23 cellular contexts compared by ENCODE assay signal in the genomic region with DNA sequence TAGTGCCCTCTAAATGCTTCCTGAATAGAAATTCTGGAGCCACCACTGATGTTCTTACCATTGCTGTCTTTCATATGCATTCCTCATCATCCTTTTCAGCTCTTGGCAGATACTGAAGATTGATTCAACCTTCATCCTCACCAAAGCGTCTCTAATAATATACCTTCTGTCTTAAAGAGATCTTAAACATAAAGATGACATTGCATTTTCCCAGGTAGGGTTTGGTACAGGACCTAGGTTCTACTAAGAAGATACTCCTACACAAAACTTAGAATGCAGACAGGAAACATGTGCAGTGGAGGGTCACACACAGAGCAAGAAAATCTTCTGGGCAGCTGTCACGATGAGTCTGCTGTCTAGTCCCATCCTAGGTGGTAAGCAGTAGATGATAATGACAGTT. TPM values are rescaled to one million over a fixed set of nuclear protein-coding genes. Genes with fewer than 3 reads are reported as not detected.
A peak's percentile ranks its signal among the peaks of the same experiment; 100 is the strongest.
DNase-seq lines count a peak whose midpoint lies in the region; ATAC-seq, FAIRE-seq and TF ChIP-seq lines count a peak whose summit lies in the region.
"Had no signal": no experiment of that assay in that cellular context is flagged by ENCODE, and none has a peak within 500 bp of the region (broad histone marks: within the 10 kb centered on the region; RNA-seq: fewer than 3 reads in every experiment).

No MANE protein-coding gene starts in this region.

- TF ChIP-seq RAD21 in K562 (CRISPR knock-in tag; conservative IDR thresholded peaks at IDR 0.05 in 1 of 2, IDR thresholded peaks at IDR 0.05 in 1 of 2) = no peak

- H4K20me1 ChIP-seq in K562 (replicated peaks; ENCODE audit: control insufficient read depth, insufficient read depth, low read length) = no peaks in the 10 kb centered on the region
- H4K20me1 ChIP-seq: BLaER1 had no signal

- H3K27me3 ChIP-seq in K562 (ENCODE audit: control insufficient read depth in 2 of 2, insufficient read depth in 2 of 2, low read length in 2 of 2) (no peaks in the 10 kb centered on the region; a peak in 3 of 5 replicates), neuronal stem cell (ENCODE audit: control insufficient read depth in 3 of 3, insufficient read depth in 3 of 3, low read depth in 1 of 3, low read length in 3 of 3) (no peaks in the 10 kb centered on the region), prostate gland (replicated peaks; ENCODE audit: insufficient read depth) (no peaks in the 10 kb centered on the region)
- H3K27me3 ChIP-seq: BE2C, BLaER1 had no signal

- no peak overlapping the region for H2BK5ac ChIP-seq in neuronal stem cell (ENCODE audit: low read length)

- no peaks in the 10 kb centered on the region for H3K79me2 ChIP-seq in K562 (ENCODE audit: control insufficient read depth, insufficient read depth, low read length)

- BruUV-seq in K562 (replicated peaks; lab: Mats Ljungman, UMichigan) = no TSS peak

- H3K9me3 ChIP-seq in K562 (replicated peaks; ENCODE audit: control insufficient read depth, insufficient read depth, low read depth, low read length) (no peaks in the 10 kb centered on the region), neuronal stem cell (replicated peaks in 1 of 2; ENCODE audit: control insufficient read depth in 2 of 2, insufficient read depth in 1 of 2, low read depth in 1 of 2, low read length in 2 of 2) (peaks cover 0 to 4% of the 10 kb centered on the region in 2 donors), prostate gland (no peaks in the 10 kb centered on the region)
- H3K9me3 ChIP-seq: BE2C, BLaER1, Caco-2 had no signal

- 0% methylated on average over 2 of the region's 2 CpGs for WGBS in K562 (ENCODE audit: insufficient coverage, low coverage, missing lambda C conversion rate)
- no CpG with 5 or more reads among the region's 2 CpGs for WGBS in neuronal stem cell (ENCODE audit: extremely low coverage in 2 of 2, insufficient read length in 2 of 2, insufficient replicate concordance in 1 of 2), 2 donors
- WGBS in prostate gland = 86% methylated on average over 2 of the region's 2 CpGs

- no peak overlapping the region for H3K27ac ChIP-seq in K562 (ENCODE audit: extremely low read depth, low read depth, low read length)
- no peak overlapping the region for H3K27ac ChIP-seq in neuronal stem cell (replicated peaks; ENCODE audit: low read length)
- no peak overlapping the region for H3K27ac ChIP-seq in prostate gland
- H3K27ac ChIP-seq: 22Rv1, BLaER1 had no signal

- no peak overlapping the region for H3K23ac ChIP-seq in neuronal stem cell (ENCODE audit: low read depth, low read length, poor library complexity)

- no peak overlapping the region for H3K4ac ChIP-seq in neuronal stem cell (ENCODE audit: low read length)

- in situ Hi-C loops in KBM-7 (cut with MboI; ENCODE audit: low pct_unique_long_range_greater_than_20kb, low sequenced_read_pairs) = no loop called here
- in situ Hi-C loops in K562 (cut with MboI) = no loop called here

- H2BK120ac ChIP-seq in neuronal stem cell (ENCODE audit: low read depth, low read length) = no peak overlapping the region

- H3K9ac ChIP-seq in K562 (ENCODE audit: insufficient read depth in 1 of 2, low read depth in 2 of 2, low read length in 2 of 2) = no peak overlapping the region
- H3K9ac ChIP-seq in neuronal stem cell (ENCODE audit: low read depth, low read length, poor library complexity) = no peak overlapping the region
- H3K9ac ChIP-seq: BLaER1 had no signal

- no peak overlapping the region for H2AFZ ChIP-seq in K562 (ENCODE audit: low read depth, low read length)
- H2AFZ ChIP-seq in neuronal stem cell (ENCODE audit: low read length) = no peak overlapping the region

- FAIRE-seq in K562 (lab: Jason Lieb, UNC) (no peak), GM19239 (lab: Jason Lieb, UNC) (no peak)
- FAIRE-seq: D721Med, GM12878, GM12892 had no signal

- no peak for ATAC-seq in K562
- ATAC-seq: GM12878 had no signal

- DNase-seq in NCI-H82 (lab: John Stamatoyannopoulos, UW) (peak; percentile 3), NCI-H82 treated with DMSO at 0.1 percent for 48 hours (lab: John Stamatoyannopoulos, UW; ENCODE audit: unreplicated experiment) (no peak), KBM-7 (peak; percentile 20), K562 (ENCODE audit: extremely low read depth in 1 of 4, low spot score in 3 of 4) (no peak), neuronal stem cell (ENCODE audit: low spot score) (no peak), NK-92 (lab: John Stamatoyannopoulos, UW; ENCODE audit: unreplicated experiment) (no peak), GM19239 (ENCODE audit: insufficient read length, low spot score) (no peak), prostate gland (ENCODE audit: low spot score) (no peak)
- DNase-seq: ACHN; BE2C; C1 segment of cervical spinal cord; Caco-2; Calu3; CD4-positive, alpha-beta memory T cell; CD4-positive, CD25-positive, alpha-beta regulatory T cell; DMS79 treated with DMSO at 0.1 percent for 48 hours; EL; GDM1 had no signal

- H3K36me3 ChIP-seq in K562 (ENCODE audit: control insufficient read depth, insufficient read depth, low read length) = no peaks in the 10 kb centered on the region
- no peaks in the 10 kb centered on the region for H3K36me3 ChIP-seq in neuronal stem cell (replicated peaks in 1 of 2; ENCODE audit: control insufficient read depth in 2 of 2, insufficient read depth in 2 of 2, low read length in 2 of 2)
- no peaks in the 10 kb centered on the region for H3K36me3 ChIP-seq in prostate gland
- H3K36me3 ChIP-seq: BE2C, BLaER1 had no signal

- H3K9me1 ChIP-seq in K562 (ENCODE audit: control insufficient read depth, insufficient read depth, low read length) = no peaks in the 10 kb centered on the region

- no peak overlapping the region for H3K18ac ChIP-seq in neuronal stem cell (ENCODE audit: low read length)

- H3K4me1 ChIP-seq in K562 (replicated peaks in 1 of 2; ENCODE audit: control insufficient read depth in 2 of 2, insufficient read depth in 2 of 2, low read length in 2 of 2) (no peaks in the 10 kb centered on the region; a peak in 1 of 5 replicates), neuronal stem cell (ENCODE audit: control insufficient read depth in 2 of 2, insufficient read depth in 1 of 2, low read depth in 1 of 2, low read length in 2 of 2) (no peaks in the 10 kb centered on the region), prostate gland (replicated peaks) (no peaks in the 10 kb centered on the region)
- H3K4me1 ChIP-seq: BE2C, Caco-2 had no signal

- no peaks in the 10 kb centered on the region for H3K79me1 ChIP-seq in neuronal stem cell (ENCODE audit: low read depth, low read length)

- H3K4me2 ChIP-seq in K562 (ENCODE audit: insufficient read depth, low read length) = no peak overlapping the region
- H3K4me2 ChIP-seq in neuronal stem cell (ENCODE audit: insufficient read depth, low read length, poor library complexity, severe bottlenecking) = no peak overlapping the region
- H3K4me2 ChIP-seq: BLaER1 had no signal

- H3K4me3 ChIP-seq in K562 = no peak overlapping the region
- no peak overlapping the region for H3K4me3 ChIP-seq in neuronal stem cell (ENCODE audit: low read length in 2 of 2)
- H3K4me3 ChIP-seq in prostate gland = no peak overlapping the region
- H3K4me3 ChIP-seq: BLaER1, GM12878 had no signal

- TF ChIP-seq CTCF in K562 (IDR thresholded peaks at IDR 0.05 in 2 of 3, conservative IDR thresholded peaks at IDR 0.05 in 1 of 3; ENCODE audit: insufficient read depth in 2 of 3, low read depth in 1 of 3, low read length in 3 of 3) (no peak), prostate gland (IDR thresholded peaks at IDR 0.05) (no peak)

- no peak overlapping the region for H2AK5ac ChIP-seq in neuronal stem cell (ENCODE audit: low read depth, low read length)

- CTCF ChIA-PET in K562 (lab: Yijun Ruan, JAX; ENCODE audit: low intra/inter-chr PET ratio) = no interaction called here

- no peak overlapping the region for H4K91ac ChIP-seq in neuronal stem cell (ENCODE audit: low read depth, low read length, poor library complexity)

- no peak for TF ChIP-seq EP300 in K562 (IDR thresholded peaks at IDR 0.05; ENCODE audit: low read length)

- no peak overlapping the region for H2BK12ac ChIP-seq in neuronal stem cell (ENCODE audit: low read length)

- H3K14ac ChIP-seq in neuronal stem cell (ENCODE audit: low read length) = peak overlapping the region; percentile 28

- no peak overlapping the region for H2BK15ac ChIP-seq in neuronal stem cell (ENCODE audit: low read length)

- POLR2A ChIA-PET in K562 (lab: Yijun Ruan, JAX) = interaction anchor here (0.6 kb wide), 1 partner anchor 81 kb away, joined by 3 read pairs; no protein-coding TSS in a partner anchor

- TF ChIP-seq POLR2A in K562 (conservative IDR thresholded peaks at IDR 0.05) = no peak
- no peak for TF ChIP-seq POLR2A in prostate gland (IDR thresholded peaks at IDR 0.05)

- intact Hi-C loops in K562 (cut with micrococcal nuclease) = loop anchor here (10.0 kb wide), 1 partner anchor 1116 kb away; no protein-coding TSS in a partner anchor
- intact Hi-C loops in prostate gland (cut with DNase I) = no loop called here

- no peak overlapping the region for H4K8ac ChIP-seq in neuronal stem cell (ENCODE audit: low read depth, low read length)

TF ChIP-seq in K562, 482 proteins besides CTCF, POLR2A, EP300 and RAD21 (continues in another document):
- peak; percentile 59; the same call in 1 of the 2 replicates for TF ChIP-seq C11orf30 (IDR thresholded peaks at IDR 0.05; ENCODE audit: low read depth)
- no peak for TF ChIP-seq EZH2 (IDR thresholded peaks at IDR 0.05; ENCODE audit: borderline replicate concordance, low read depth, low read length)
- peak; percentile 49 for TF ChIP-seq MAFG (tag; conservative IDR thresholded peaks at IDR 0.05)
- TF ChIP-seq ZNF316 (IDR thresholded peaks at IDR 0.05) = peak; percentile 66

RNA-seq across cellular contexts. Expression of a gene that starts 41.0 kb away (rescaled TPM):
- total RNA-seq in K562 (2011; cell fraction: chromatin; rRNA removed; ENCODE audit: low replicate concordance) = 346 and 447 TPM in 2 replicates
- total RNA-seq in K562 (2011; cell fraction: nucleolus; rRNA removed) = 526 and 614 TPM in 2 replicates
- 1,360 and 2,588 TPM in 2 replicates for total RNA-seq in K562 (2011; cell fraction: nucleoplasm; rRNA removed)
- 4,345 and 7,063 TPM in 2 replicates for total RNA-seq in K562 (2014; rRNA removed)
- 6,408 and 7,046 TPM in 2 replicates for total RNA-seq in K562 (2014; rRNA removed; fragmentation: Illumina TruSeq; extraction: Trizol)
- 6,302 and 6,440 TPM in 2 replicates for total RNA-seq in K562 (2015; rRNA removed; fragmentation: Illumina TruSeq; extraction: Trizol)
- 3,252 and 3,488 TPM in 2 replicates for total RNA-seq in K562 (2021)
- 4,543 and 4,761 TPM in 2 replicates for polyA plus RNA-seq in K562 (2011; rRNA removed)
- polyA plus RNA-seq in K562 (2011; cell fraction: cytosol; rRNA removed) = 2,442 and 6,019 TPM in 2 replicates
- 1,013 and 2,216 TPM in 2 replicates for polyA plus RNA-seq in K562 (2011; cell fraction: nucleus; rRNA removed)
- 5,059 and 9,769 TPM in 2 replicates for polyA plus RNA-seq in K562 (2012)
- 5,425 and 5,953 TPM in 2 replicates for polyA plus RNA-seq in K562 (2014; fragmentation: Illumina TruSeq; extraction: Trizol)
- 1,000 to 10,000 TPM; 5,181 to 6,445 TPM for polyA plus RNA-seq in K562 (2014; fragmentation: Nextera tagmentation; extraction: Ambion mirVana)
- 7,344 and 10,689 TPM in 2 replicates for polyA plus RNA-seq in K562 (2014; rRNA removed)
- 6,635 and 7,075 TPM in 2 replicates for polyA minus RNA-seq in K562 (2011; rRNA and poly(A)+ RNA removed)
- polyA minus RNA-seq in K562 (2011; cell fraction: cytosol; rRNA and poly(A)+ RNA removed) = 1,206 and 1,219 TPM in 2 replicates
- polyA minus RNA-seq in K562 (2011; cell fraction: nucleus; rRNA and poly(A)+ RNA removed) = 123 and 336 TPM in 2 replicates
- 4,871 TPM for polyA plus RNA-seq in neuronal stem cell (2013, experiment 1 of 2)
- polyA plus RNA-seq in neuronal stem cell (2013, experiment 2 of 2) = 5,026 TPM
- total RNA-seq in prostate gland = 1,000 to 10,000 TPM; 1,357 to 2,937 TPM

Comparison
In these comparisons a context has a peak if more than half of its experiments do, and no peak if none do; other contexts are left out.
1. DNase-seq: peak in NCI-H82 (single experiment) and KBM-7 (single experiment); none in NCI-H82 treated with DMSO at 0.1 percent for 48 hours (single experiment), K562 (0 of 4), neuronal stem cell (single experiment), NK-92 (single experiment), GM19239 (single experiment) and prostate gland (single experiment).